8 cellular contexts compared by ENCODE assay signal in the genomic region with DNA sequence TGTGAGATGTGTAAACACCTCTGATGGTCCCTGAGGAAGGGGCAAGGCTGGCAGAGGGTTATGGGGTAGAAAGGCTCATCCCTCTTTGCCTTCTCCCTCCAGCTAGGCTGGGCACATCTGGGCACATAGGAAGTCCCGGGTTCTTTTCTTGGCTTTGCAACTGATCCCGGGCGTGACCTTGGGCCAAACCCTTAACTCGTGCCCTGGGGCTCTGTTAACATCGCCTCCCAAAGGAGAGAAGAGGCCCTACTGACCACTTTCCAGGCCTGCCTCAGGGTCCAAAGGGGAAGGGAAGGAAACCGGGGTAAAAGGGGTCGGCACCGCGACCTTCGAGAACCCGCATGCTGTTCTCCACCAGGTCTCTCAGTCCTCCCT. TPM values are rescaled to one million over a fixed set of nuclear protein-coding genes. Genes with fewer than 3 reads are reported as not detected.
DNase-seq lines count a peak whose midpoint lies in the region; ATAC-seq and TF ChIP-seq lines count a peak whose summit lies in the region.

No MANE protein-coding gene starts in this region.

- H3K36me3 Mint-ChIP-seq in chondrocyte (ENCODE audit: low read depth), result no peaks in the 10 kb centered on the region

- peak overlapping the region; percentile 60 for H3K4me3 Mint-ChIP-seq in chondrocyte (ENCODE audit: unreplicated experiment)

- no peak overlapping the region for H3K27ac Mint-ChIP-seq in chondrocyte (ENCODE audit: unreplicated experiment)

- peaks cover 26% of the 10 kb centered on the region for H3K4me1 Mint-ChIP-seq in chondrocyte (ENCODE audit: low read depth)

- intact Hi-C loops in Right ventricle myocardium inferior (cut with DNase I), result no loop called here

- H3K27ac ChIP-seq in cardiac muscle cell, result no peak overlapping the region

- H3K36me3 ChIP-seq in cardiac muscle cell (no peaks in the 10 kb centered on the region), mucosa of stomach (ENCODE audit: control insufficient read depth, insufficient read depth, low read length) (no peaks in the 10 kb centered on the region)

- DNase-seq in cardiac muscle cell (ENCODE audit: low read depth in 1 of 2, low spot score in 1 of 2), result no peak
- DNase-seq in Right ventricle myocardium inferior (ENCODE audit: missing footprints), result no peak
- DNase-seq in chondrocyte (ENCODE audit: low spot score), result no peak
- no peak for DNase-seq in NAMALWA (ENCODE audit: low spot score)
- DNase-seq in NCI-H446 treated with DMSO at 0.1 percent for 48 hours (lab: John Stamatoyannopoulos, UW), result no peak
- no peak for DNase-seq in erythroblast (lab: John Stamatoyannopoulos, UW)
- no peak for DNase-seq in SW480 (ENCODE audit: low spot score)

- ATAC-seq in Right ventricle myocardium inferior, result no peak

- H3K27me3 ChIP-seq in cardiac muscle cell (no peaks in the 10 kb centered on the region), mucosa of stomach (ENCODE audit: control insufficient read depth, insufficient read depth, low read length) (peaks cover 7% of the 10 kb centered on the region)

- TF ChIP-seq CTCF in cardiac muscle cell (IDR thresholded peaks at IDR 0.05; ENCODE audit: low read depth, low read length), result no peak
- no peak for TF ChIP-seq CTCF in chondrocyte (IDR thresholded peaks at IDR 0.05)

- H3K4me1 ChIP-seq in cardiac muscle cell (ENCODE audit: low read depth) (peaks cover 3% of the 10 kb centered on the region), mucosa of stomach (ENCODE audit: control insufficient read depth, insufficient read depth, low read length) (peaks cover 21% of the 10 kb centered on the region)

- peak overlapping the region; percentile 64 for H3K9ac ChIP-seq in mucosa of stomach (ENCODE audit: low read length)

- H3K9me3 ChIP-seq in cardiac muscle cell (ENCODE audit: low read depth) (no peaks in the 10 kb centered on the region), mucosa of stomach (ENCODE audit: control insufficient read depth, low read length) (no peaks in the 10 kb centered on the region)

- no peaks in the 10 kb centered on the region for H3K27me3 Mint-ChIP-seq in chondrocyte (ENCODE audit: low read depth)

- H3K4me3 ChIP-seq in cardiac muscle cell, result peak overlapping the region; percentile 52
- H3K4me3 ChIP-seq in mucosa of stomach (ENCODE audit: low read length), result peak overlapping the region; percentile 56

- no peak for TF ChIP-seq POLR2A in erythroblast (IDR thresholded peaks at IDR 0.05; ENCODE audit: low read length)

- H3K9me3 Mint-ChIP-seq in chondrocyte (ENCODE audit: low read depth), result no peaks in the 10 kb centered on the region

RNA-seq across cellular contexts. Expression of gene C3orf18, which starts 0.5 kb away (rescaled TPM):
- total RNA-seq in cardiac muscle cell (34.1 and 39.4 TPM in 2 replicates), Right ventricle myocardium inferior (48.4 TPM), chondrocyte (3.2 to 5.8 TPM (median 4.4 TPM) in 3 replicates)
- polyA plus RNA-seq in cardiac muscle cell, result 33.6 and 37.0 TPM in 2 replicates

RNA-seq across cellular contexts. Expression of gene HEMK1, which starts 2.3 kb away (rescaled TPM):
- total RNA-seq in cardiac muscle cell, result 13.8 and 23.3 TPM in 2 replicates
- polyA plus RNA-seq in cardiac muscle cell, result 33.9 and 37.4 TPM in 2 replicates
- 14.0 TPM for total RNA-seq in Right ventricle myocardium inferior
- total RNA-seq in chondrocyte, result 15.1 to 20.1 TPM (median 15.2 TPM) in 3 replicates

RNA-seq across cellular contexts. Expression of gene CISH, which starts 44.6 kb away (rescaled TPM):
- total RNA-seq in cardiac muscle cell, result 6.9 and 8.2 TPM in 2 replicates
- 6.4 and 11.7 TPM in 2 replicates for polyA plus RNA-seq in cardiac muscle cell
- total RNA-seq in Right ventricle myocardium inferior, result 13.2 TPM
- 0.85 to 1.8 TPM (median 1.8 TPM) in 3 replicates for total RNA-seq in chondrocyte

RNA-seq across cellular contexts. Expression of gene MAPKAPK3, which starts 50.0 kb away (rescaled TPM):
- total RNA-seq in cardiac muscle cell (88.2 and 94.7 TPM in 2 replicates), Right ventricle myocardium inferior (412 TPM), chondrocyte (13.6 to 21.2 TPM (median 20.9 TPM) in 3 replicates)
- 77.3 and 94.2 TPM in 2 replicates for polyA plus RNA-seq in cardiac muscle cell
